ENCODE assay signal across 8 cellular contexts in the genomic region with DNA sequence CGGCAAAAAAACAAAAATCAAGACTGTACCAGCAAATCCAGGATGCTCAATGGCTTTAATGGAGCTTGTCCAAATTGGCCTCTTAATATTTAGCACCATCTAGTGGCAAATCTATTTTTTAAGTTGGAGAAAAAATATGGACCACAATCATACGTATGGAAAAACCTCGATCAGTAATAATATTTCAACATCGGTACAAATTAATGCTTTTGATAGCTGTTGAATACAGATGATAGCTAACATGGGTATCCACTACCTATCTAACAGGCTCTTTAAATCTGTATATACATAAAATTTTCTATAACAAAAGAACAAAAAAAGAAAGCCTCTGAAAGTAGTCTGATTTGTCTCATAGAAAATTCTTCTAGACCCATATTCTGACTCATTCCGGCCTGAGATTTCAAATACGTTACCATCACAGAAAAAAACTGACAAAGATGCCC. TPM values are rescaled to one million over a fixed set of nuclear protein-coding genes. Genes with fewer than 3 reads are reported as not detected.
DNase-seq lines count a peak whose midpoint lies in the region; ATAC-seq and TF ChIP-seq lines count a peak whose summit lies in the region.

No MANE protein-coding gene starts in this region.

- H3K27me3 ChIP-seq in ascending aorta = no peaks in the 10 kb centered on the region

- peak overlapping the region in 3 of 5 donors; percentile 23 to 64 (median 54) for H3K4me3 Mint-ChIP-seq in immature natural killer cell
- H3K4me3 Mint-ChIP-seq in activated naive CD4-positive, alpha-beta T cell treated with anti-CD3 and anti-CD28 coated beads for 36 hours = no peak overlapping the region

- peak; percentile 68 for DNase-seq in CD1c-positive myeloid dendritic cell (ENCODE audit: extremely low spot score)
- DNase-seq in NCI-H2171 (lab: John Stamatoyannopoulos, UW) = peak; percentile 23
- DNase-seq in ascending aorta (ENCODE audit: low spot score in 2 of 2) = no peak
- DNase-seq in immature natural killer cell = peak; percentile 59 to 67 (median 67)
- DNase-seq in stimulated activated naive CD8-positive, alpha-beta T cell treated with anti-CD3 and anti-CD28 coated beads, Interleukin-15, Interleukin-2, amounts not matched to agents 100 U/mL and 50 U/mL, for 24 hours = no peak
- DNase-seq in activated naive CD4-positive, alpha-beta T cell treated with anti-CD3 and anti-CD28 coated beads for 36 hours = no peak

- peaks cover 0 to 3% (median 2%) of the 10 kb centered on the region in 3 donors for H3K27me3 Mint-ChIP-seq in immature natural killer cell (ENCODE audit: low read depth in 3 of 3)
- no peaks in the 10 kb centered on the region for H3K27me3 Mint-ChIP-seq in activated naive CD4-positive, alpha-beta T cell treated with anti-CD3 and anti-CD28 coated beads for 36 hours (ENCODE audit: low read depth)

- CTCF ChIA-PET in activated naive CD4-positive, alpha-beta T cell treated with anti-CD3 and anti-CD28 coated beads for 36 hours (lab: Charles Lee) = interaction anchor here (0.7 to 6.3 kb wide), 48 partner anchors 10 to 257 kb away, joined by 3 to 388 read pairs (median 6); a partner anchor contains a TSS

- peaks cover 5 to 10% (median 8%) of the 10 kb centered on the region in 3 donors for H3K36me3 Mint-ChIP-seq in immature natural killer cell
- H3K36me3 Mint-ChIP-seq in activated naive CD4-positive, alpha-beta T cell treated with anti-CD3 and anti-CD28 coated beads for 36 hours (ENCODE audit: low read depth) = peaks cover 12% of the 10 kb centered on the region

- H3K27ac ChIP-seq in ascending aorta = no peak overlapping the region

- TF ChIP-seq CTCF in ascending aorta (IDR thresholded peaks at IDR 0.05) = peak; percentile 56 to 75 (median 60)

- peaks cover 0 to 1% (median 0%) of the 10 kb centered on the region in 6 donors for H3K9me3 Mint-ChIP-seq in immature natural killer cell
- no peaks in the 10 kb centered on the region for H3K9me3 Mint-ChIP-seq in activated naive CD4-positive, alpha-beta T cell treated with anti-CD3 and anti-CD28 coated beads for 36 hours

- H3K27ac Mint-ChIP-seq in immature natural killer cell = peak overlapping the region in 5 of 6 donors; percentile 42 to 57 (median 47)
- H3K27ac Mint-ChIP-seq in activated naive CD4-positive, alpha-beta T cell treated with anti-CD3 and anti-CD28 coated beads for 36 hours = no peak overlapping the region

- no peaks in the 10 kb centered on the region for H3K36me3 ChIP-seq in ascending aorta

- peak overlapping the region in 1 of 2 donors; percentile 39 for H3K4me3 ChIP-seq in ascending aorta

- ATAC-seq in GM21723 (IDR thresholded peaks at IDR 0.05; ENCODE audit: unreplicated experiment) (peak; percentile 50), GM18498 (IDR thresholded peaks at IDR 0.05; ENCODE audit: unreplicated experiment) (no peak)
- peak; percentile 46 for ATAC-seq in stimulated activated naive CD8-positive, alpha-beta T cell treated with anti-CD3 and anti-CD28 coated beads, Interleukin-15, Interleukin-2, amounts not matched to agents 100 U/mL and 50 U/mL, for 24 hours

- H3K9me3 ChIP-seq in ascending aorta = no peaks in the 10 kb centered on the region

- intact Hi-C loops in ascending aorta (cut with DNase I) = loop anchor here (1.0 to 5.0 kb wide), 4 partner anchors 21 to 137 kb away; no protein-coding TSS in a partner anchor
- intact Hi-C loops in activated naive CD4-positive, alpha-beta T cell treated with anti-CD3 and anti-CD28 coated beads for 36 hours (cut with micrococcal nuclease) = loop anchor here (1.0 to 2.0 kb wide), 7 partner anchors 21 to 243 kb away; no protein-coding TSS in a partner anchor

- no peaks in the 10 kb centered on the region for H3K4me1 ChIP-seq in ascending aorta

- peaks cover 34 to 37% of the 10 kb centered on the region in 2 donors for H3K4me1 Mint-ChIP-seq in immature natural killer cell
- H3K4me1 Mint-ChIP-seq in activated naive CD4-positive, alpha-beta T cell treated with anti-CD3 and anti-CD28 coated beads for 36 hours (ENCODE audit: low read depth) = peaks cover 40% of the 10 kb centered on the region

RNA-seq across cellular contexts. Expression of a gene that starts 29.2 kb away (rescaled TPM):
- total RNA-seq in ascending aorta = 16.3 TPM
- 10 to 100 TPM; 48.2 to 99.7 (median 77.1) TPM for polyA plus RNA-seq in immature natural killer cell
- 10 to 100 TPM; 85.9 to 87.2 TPM for total RNA-seq in activated naive CD4-positive, alpha-beta T cell treated with anti-CD3 and anti-CD28 coated beads for 36 hours

RNA-seq across cellular contexts. Expression of a gene that starts 58.4 kb away (rescaled TPM):
- total RNA-seq in ascending aorta = 36.1 TPM
- 10 to 100 TPM; 51.0 to 72.3 (median 51.0) TPM for polyA plus RNA-seq in immature natural killer cell
- 10 to 100 TPM; 26.6 to 28.9 TPM for total RNA-seq in activated naive CD4-positive, alpha-beta T cell treated with anti-CD3 and anti-CD28 coated beads for 36 hours

Comparison
In these comparisons a context has a peak if more than half of its experiments do, and no peak if none do; other contexts are left out.
1. DNase-seq: peak in CD1c-positive myeloid dendritic cell (single experiment), NCI-H2171 (single experiment) and immature natural killer cell (3 of 3); none in ascending aorta (0 of 2), stimulated activated naive CD8-positive, alpha-beta T cell treated with anti-CD3 and anti-CD28 coated beads, Interleukin-15, Interleukin-2, amounts not matched to agents 100 U/mL and 50 U/mL, for 24 hours (single experiment) and activated naive CD4-positive, alpha-beta T cell treated with anti-CD3 and anti-CD28 coated beads for 36 hours (single experiment).